28 cellular contexts compared by ENCODE assay signal in the genomic region with DNA sequence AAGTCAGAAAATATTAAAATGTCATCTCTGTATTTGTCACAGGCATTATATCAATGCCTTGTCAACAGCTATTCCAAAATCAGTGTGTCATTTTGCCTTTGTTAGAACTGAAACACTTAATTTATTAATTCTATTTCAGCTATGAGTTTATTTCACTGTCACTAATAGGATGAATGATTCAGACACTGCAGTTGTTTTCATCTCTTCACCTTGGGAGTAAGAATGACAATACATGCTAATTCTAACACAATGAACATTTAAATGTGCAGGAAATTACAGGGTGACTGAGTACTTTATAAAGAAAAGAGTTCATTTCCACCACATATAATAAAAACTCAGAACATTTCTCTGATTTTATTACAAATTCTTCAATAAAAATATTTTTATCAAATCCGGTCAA.
"Had no signal": no experiment of that assay in that cellular context is flagged by ENCODE, and none has a peak within 500 bp of the region (broad histone marks: within the 10 kb centered on the region; RNA-seq: fewer than 3 reads in every experiment).

No MANE protein-coding gene starts in this region.

- DNase-seq: hypothalamus; immature natural killer cell; kidney; left colon; left lung; lower lobe of right lung; mesendoderm; mucosa of descending colon; naive thymus-derived CD4-positive, alpha-beta T cell; ovary; right lobe of liver; stimulated activated CD4-positive, alpha-beta T cell treated with anti-CD3 and anti-CD28 coated beads, Interleukin-1b, Interleukin-23, amount 100 ng/mL, for 48 hours; stimulated activated CD4-positive, alpha-beta T cell treated with anti-CD3 and anti-CD28 coated beads, Interleukin-2, amount 100 ng/mL, for 48 hours; stimulated activated CD4-positive, alpha-beta T cell treated with anti-CD3 and anti-CD28 coated beads, Interleukin-4, amount 100 ng/mL, for 4 hours; stimulated activated CD8-positive, alpha-beta memory T cell treated with anti-CD3 and anti-CD28 coated beads, Interleukin-4, amount 100 ng/mL, for 48 hours; stimulated activated naive B cell treated with anti-CD40 and anti-IgM and Interleukin-4, amounts not matched to agents 10 μg/mL and 1 μg/mL and 100 μg/mL, for 72 hours; stimulated activated naive CD8-positive, alpha-beta T cell treated with anti-CD3 and anti-CD28 coated beads, Interleukin-15, Interleukin-2, amounts not matched to agents 100 U/mL and 50 U/mL, for 24 hours; stomach; testis; thyroid gland; transverse colon; upper lobe of left lung had no signal

- H3K4me1 Mint-ChIP-seq: immature natural killer cell; naive thymus-derived CD4-positive, alpha-beta T cell; stimulated activated naive B cell treated with anti-CD40 and anti-IgM and Interleukin-4, amounts not matched to agents 10 μg/mL and 1 μg/mL and 100 μg/mL, for 72 hours had no signal

- H3K4me3 Mint-ChIP-seq: immature natural killer cell; mesothelial cell of epicardium; naive thymus-derived CD4-positive, alpha-beta T cell; natural killer cell treated with Interleukin-12 subunit alpha and Interleukin-12 subunit beta and Interleukin-15 and Interleukin-18, amount 100 ng/mL, for 72 hours; stimulated activated naive B cell treated with anti-CD40 and anti-IgM and Interleukin-4, amounts not matched to agents 10 μg/mL and 1 μg/mL and 100 μg/mL, for 72 hours had no signal

- H3K27me3 ChIP-seq: left lung, ovary, right atrium auricular region, right lobe of liver, stomach, testis, thyroid gland, transverse colon, upper lobe of left lung, vagina had no signal

- H3K4me1 ChIP-seq: left lung, lower lobe of right lung, right atrium auricular region, right lobe of liver, testis, thyroid gland, upper lobe of left lung, vagina had no signal

- H3K27ac ChIP-seq: left lung, lower lobe of right lung, ovary, right atrium auricular region, right lobe of liver, stomach, testis, thyroid gland, upper lobe of left lung, vagina had no signal

- H3K36me3 ChIP-seq: left lung, lower lobe of right lung, ovary, right atrium auricular region, right lobe of liver, stomach, thyroid gland, transverse colon, upper lobe of left lung, vagina had no signal

- H3K4me2 ChIP-seq: smooth muscle cell had no signal

- H3K27ac Mint-ChIP-seq: immature natural killer cell; mesothelial cell of epicardium; naive thymus-derived CD4-positive, alpha-beta T cell; natural killer cell treated with Interleukin-12 subunit alpha and Interleukin-12 subunit beta and Interleukin-15 and Interleukin-18, amount 100 ng/mL, for 72 hours; progenitor cell of endocrine pancreas; stimulated activated naive B cell treated with anti-CD40 and anti-IgM and Interleukin-4, amounts not matched to agents 10 μg/mL and 1 μg/mL and 100 μg/mL, for 72 hours had no signal

- H3K27me3 Mint-ChIP-seq: progenitor cell of endocrine pancreas had no signal

- H3K4me3 ChIP-seq: left lung, lower lobe of right lung, mucosa of descending colon, ovary, right atrium auricular region, right lobe of liver, smooth muscle cell, stomach, testis, thyroid gland, transverse colon, upper lobe of left lung, vagina had no signal

- ATAC-seq: left colon; left lung; lower lobe of right lung; mucosa of descending colon; naive thymus-derived CD4-positive, alpha-beta T cell; natural killer cell treated with Interleukin-12 subunit alpha and Interleukin-12 subunit beta and Interleukin-15 and Interleukin-18, amount 100 ng/mL, for 72 hours; right lobe of liver; stimulated activated naive B cell treated with anti-CD40 and anti-IgM and Interleukin-4, amounts not matched to agents 10 μg/mL and 1 μg/mL and 100 μg/mL, for 72 hours; stimulated activated naive CD8-positive, alpha-beta T cell treated with anti-CD3 and anti-CD28 coated beads, Interleukin-15, Interleukin-2, amounts not matched to agents 100 U/mL and 50 U/mL, for 24 hours had no signal

- H3K36me3 Mint-ChIP-seq: immature natural killer cell; mesothelial cell of epicardium; naive thymus-derived CD4-positive, alpha-beta T cell; natural killer cell treated with Interleukin-12 subunit alpha and Interleukin-12 subunit beta and Interleukin-15 and Interleukin-18, amount 100 ng/mL, for 72 hours; stimulated activated naive B cell treated with anti-CD40 and anti-IgM and Interleukin-4, amounts not matched to agents 10 μg/mL and 1 μg/mL and 100 μg/mL, for 72 hours had no signal

- H3K9me3 Mint-ChIP-seq: immature natural killer cell; mesothelial cell of epicardium; natural killer cell treated with Interleukin-12 subunit alpha and Interleukin-12 subunit beta and Interleukin-15 and Interleukin-18, amount 100 ng/mL, for 72 hours; stimulated activated naive B cell treated with anti-CD40 and anti-IgM and Interleukin-4, amounts not matched to agents 10 μg/mL and 1 μg/mL and 100 μg/mL, for 72 hours had no signal
